ENCODE assay signal across 8 cellular contexts in genomic region chr17:49210158-49211029, GRCh38. TPM values are rescaled to one million over a fixed set of nuclear protein-coding genes. Genes with fewer than 3 reads are reported as not detected.
DNase-seq lines count a peak whose midpoint lies in the region; ATAC-seq and TF ChIP-seq lines count a peak whose summit lies in the region.

ABI3 (plus strand) TSS chr17:49210707; CDS start chr17:49210725, 18 bp downstream.
GNGT2 (minus strand) TSS chr17:49210574; CDS start chr17:49207422, 3,152 bp downstream.

- DNase-seq in C1 segment of cervical spinal cord (lab: John Stamatoyannopoulos, UW) (peak in 8 of 14 donors; percentile 15 to 59 (median 30)), fibroblast of lung (ENCODE audit: low read depth in 2 of 2) (peak; percentile 37 to 57), putamen (ENCODE audit: low spot score) (peak; percentile 34), ACHN (no peak), NCI-H748 (lab: John Stamatoyannopoulos, UW; ENCODE audit: unreplicated experiment) (no peak)
- peak; percentile 43 to 71 for DNase-seq in activated CD4-positive, alpha-beta T cell treated with anti-CD3 and anti-CD28 coated beads, Interleukin-2, amount 50 U/mL, for 24 hours (ENCODE audit: low read depth in 1 of 2, low spot score in 1 of 2)

- in situ Hi-C loops in ACHN (cut with HindIII; ENCODE audit: low pct_ligation_motif_present, low pct_unique_long_range_greater_than_20kb, low sequenced_read_pairs): no loop called here

- no peak for TF ChIP-seq CTCF in fibroblast of lung (conservative IDR thresholded peaks at IDR 0.05 in 1 of 2, IDR thresholded peaks at IDR 0.05 in 1 of 2; ENCODE audit: low read depth in 1 of 2, low read length in 2 of 2)

- H3K36me3 ChIP-seq in fibroblast of lung (ENCODE audit: control insufficient read depth, insufficient read depth, low read length): no peaks in the 10 kb centered on the region

- peak within 1 kb of the TSS; percentile 17 for H3K4me2 ChIP-seq in fibroblast of lung (ENCODE audit: extremely low read depth, insufficient read depth, low read length)

- H3K9me3 ChIP-seq in fibroblast of lung (ENCODE audit: control insufficient read depth, insufficient read depth, low read depth, low read length): no peaks in the 10 kb centered on the region

- ATAC-seq in GM19452 (IDR thresholded peaks at IDR 0.05; ENCODE audit: unreplicated experiment): peak; percentile 74
- ATAC-seq in HG03565 (IDR thresholded peaks at IDR 0.05; ENCODE audit: unreplicated experiment): peak; percentile 72

- H2AFZ ChIP-seq in fibroblast of lung (ENCODE audit: low read length): peak within 1 kb of the TSS; percentile 55

- H3K4me1 ChIP-seq in fibroblast of lung (ENCODE audit: control insufficient read depth, extremely low read depth, insufficient read depth, low read length): peaks cover 4% of the 10 kb centered on the region

- H3K4me3 ChIP-seq in fibroblast of lung (replicated peaks in 1 of 4; ENCODE audit: control extremely low read depth in 1 of 4, insufficient read depth in 1 of 4, low read depth in 3 of 4, low read length in 4 of 4): peak within 1 kb of the TSS in 3 of 4 experiments; percentile 5 to 25 (median 15)

- peak within 1 kb of the TSS; percentile 46 for H3K9ac ChIP-seq in fibroblast of lung (ENCODE audit: insufficient read depth, low read length)

- H3K27ac ChIP-seq in fibroblast of lung (ENCODE audit: insufficient read depth, low read length): peak within 1 kb of the TSS; percentile 39

- no peaks in the 10 kb centered on the region for H3K79me2 ChIP-seq in fibroblast of lung (ENCODE audit: control insufficient read depth, insufficient read depth, low read length)

- no peaks in the 10 kb centered on the region for H4K20me1 ChIP-seq in fibroblast of lung (ENCODE audit: control insufficient read depth, extremely low read depth, insufficient read depth, low read length)

- peaks cover 13% of the 10 kb centered on the region for H3K27me3 ChIP-seq in fibroblast of lung (ENCODE audit: control insufficient read depth, insufficient read depth, low read length)

RNA-seq across cellular contexts. Expression of gene ABI3, which starts in this region (rescaled TPM):
- not detected in 2 replicates for total RNA-seq in fibroblast of lung
- polyA plus RNA-seq in fibroblast of lung: 1.3 TPM in 1 of 2 replicates, not detected in the other
- polyA plus RNA-seq in fibroblast of lung (2012): 2.6 TPM in 1 of 2 replicates, not detected in the other
- polyA minus RNA-seq in fibroblast of lung (ENCODE audit: low replicate concordance): 3.8 TPM in 1 of 2 replicates, not detected in the other

RNA-seq across cellular contexts. Expression of gene GNGT2, which starts in this region (rescaled TPM):
- total RNA-seq in fibroblast of lung: not detected in 2 replicates
- 3.7 TPM in 1 of 2 replicates, not detected in the other for polyA plus RNA-seq in fibroblast of lung
- polyA plus RNA-seq in fibroblast of lung (2012): 4.4 TPM in 1 of 2 replicates, not detected in the other
- 1.7 TPM in 1 of 2 replicates, not detected in the other for polyA minus RNA-seq in fibroblast of lung (ENCODE audit: low replicate concordance)

Comparison
In these comparisons a context has a peak if more than half of its experiments do, and no peak if none do; other contexts are left out.
1. DNase-seq: peak in C1 segment of cervical spinal cord (8 of 14), activated CD4-positive, alpha-beta T cell treated with anti-CD3 and anti-CD28 coated beads, Interleukin-2, amount 50 U/mL, for 24 hours (2 of 2), fibroblast of lung (2 of 2) and putamen (single experiment); none in ACHN (single experiment) and NCI-H748 (single experiment).